Comparison of ENCODE assay signal across 20 cellular contexts in the genomic region with DNA sequence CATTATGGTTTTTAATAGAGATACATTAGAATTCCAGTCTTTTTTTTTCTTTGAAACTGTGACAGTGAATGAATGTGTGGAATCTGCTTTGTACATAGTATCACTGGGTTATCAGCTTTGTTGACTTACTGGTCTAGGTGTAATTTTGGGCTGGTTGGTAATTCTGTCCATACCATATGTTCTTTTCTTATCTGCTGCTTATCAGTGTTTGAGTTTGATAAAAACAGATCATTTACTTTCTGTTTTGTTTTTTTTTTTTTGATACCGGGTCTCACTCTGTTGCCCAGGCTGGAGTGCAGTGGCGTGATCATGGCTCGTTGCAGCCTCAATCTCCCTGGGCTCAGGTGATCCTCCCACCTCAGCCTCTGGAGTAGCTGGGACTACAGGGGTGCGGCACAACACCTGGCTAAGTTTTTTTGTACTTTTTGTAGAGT.
"Had no signal": no experiment of that assay in that cellular context is flagged by ENCODE, and none has a peak within 500 bp of the region (broad histone marks: within the 10 kb centered on the region; RNA-seq: fewer than 3 reads in every experiment).

No MANE protein-coding gene starts in this region.

- H3K27ac Mint-ChIP-seq: activated CD4-positive, alpha-beta memory T cell treated with anti-CD3 and anti-CD28 coated beads, Interleukin-2, amount 10 ng/mL, durations not matched to agents 7 days and 5 days; activated CD4-positive, alpha-beta T cell treated with anti-CD3 and anti-CD28 coated beads, Interleukin-2, amount 10 ng/mL, durations not matched to agents 24 days and 14 days; activated naive CD4-positive, alpha-beta T cell treated with anti-CD3 and anti-CD28 coated beads, Interleukin-2, amount 10 ng/mL, durations not matched to agents 7 days and 5 days; activated T-cell treated with anti-CD3 and anti-CD28 coated beads, Interleukin-2, amount 50 U/mL, for 72 hours; nephron progenitor cell; stimulated activated naive B cell treated with anti-CD40 and anti-IgM and Interleukin-4, amounts not matched to agents 10 μg/mL and 1 μg/mL and 100 μg/mL, for 72 hours had no signal

- ATAC-seq: activated T-cell treated with anti-CD3 and anti-CD28 coated beads, Interleukin-2, amount 50 U/mL, for 72 hours; foreskin keratinocyte; stimulated activated naive B cell treated with anti-CD40 and anti-IgM and Interleukin-4, amounts not matched to agents 10 μg/mL and 1 μg/mL and 100 μg/mL, for 72 hours had no signal

- H3K27me3 Mint-ChIP-seq: type B pancreatic cell had no signal

- H3K4me3 ChIP-seq: left ventricle myocardium inferior, vagina had no signal

- H3K27me3 ChIP-seq: foreskin keratinocyte, vagina had no signal

- H3K4me1 Mint-ChIP-seq: activated CD4-positive, alpha-beta memory T cell treated with anti-CD3 and anti-CD28 coated beads, Interleukin-2, amount 10 ng/mL, durations not matched to agents 7 days and 5 days; activated CD4-positive, alpha-beta T cell treated with anti-CD3 and anti-CD28 coated beads, Interleukin-2, amount 10 ng/mL, durations not matched to agents 24 days and 14 days; activated naive CD4-positive, alpha-beta T cell treated with anti-CD3 and anti-CD28 coated beads, Interleukin-2, amount 10 ng/mL, durations not matched to agents 7 days and 5 days; stimulated activated naive B cell treated with anti-CD40 and anti-IgM and Interleukin-4, amounts not matched to agents 10 μg/mL and 1 μg/mL and 100 μg/mL, for 72 hours had no signal

- H3K36me3 Mint-ChIP-seq: activated naive CD4-positive, alpha-beta T cell treated with anti-CD3 and anti-CD28 coated beads, Interleukin-2, amount 10 ng/mL, durations not matched to agents 7 days and 5 days; stimulated activated naive B cell treated with anti-CD40 and anti-IgM and Interleukin-4, amounts not matched to agents 10 μg/mL and 1 μg/mL and 100 μg/mL, for 72 hours; type B pancreatic cell had no signal

- H3K4me3 Mint-ChIP-seq: activated CD4-positive, alpha-beta memory T cell treated with anti-CD3 and anti-CD28 coated beads, Interleukin-2, amount 10 ng/mL, durations not matched to agents 7 days and 5 days; activated CD4-positive, alpha-beta T cell treated with anti-CD3 and anti-CD28 coated beads, Interleukin-2, amount 10 ng/mL, durations not matched to agents 24 days and 14 days; activated naive CD4-positive, alpha-beta T cell treated with anti-CD3 and anti-CD28 coated beads, Interleukin-2, amount 10 ng/mL, durations not matched to agents 7 days and 5 days; activated T-cell treated with anti-CD3 and anti-CD28 coated beads, Interleukin-2, amount 50 U/mL, for 72 hours; nephron progenitor cell; stimulated activated naive B cell treated with anti-CD40 and anti-IgM and Interleukin-4, amounts not matched to agents 10 μg/mL and 1 μg/mL and 100 μg/mL, for 72 hours; type B pancreatic cell had no signal

- H3K36me3 ChIP-seq: left ventricle myocardium inferior, vagina had no signal

- H3K9me3 Mint-ChIP-seq: activated CD4-positive, alpha-beta memory T cell treated with anti-CD3 and anti-CD28 coated beads, Interleukin-2, amount 10 ng/mL, durations not matched to agents 7 days and 5 days; activated CD4-positive, alpha-beta T cell treated with anti-CD3 and anti-CD28 coated beads, Interleukin-2, amount 10 ng/mL, durations not matched to agents 24 days and 14 days; activated naive CD4-positive, alpha-beta T cell treated with anti-CD3 and anti-CD28 coated beads, Interleukin-2, amount 10 ng/mL, durations not matched to agents 7 days and 5 days; activated T-cell treated with anti-CD3 and anti-CD28 coated beads, Interleukin-2, amount 50 U/mL, for 72 hours; stimulated activated naive B cell treated with anti-CD40 and anti-IgM and Interleukin-4, amounts not matched to agents 10 μg/mL and 1 μg/mL and 100 μg/mL, for 72 hours; type B pancreatic cell had no signal

- H3K27ac ChIP-seq: foreskin keratinocyte, left ventricle myocardium inferior, vagina had no signal

- DNase-seq: activated CD4-positive, alpha-beta memory T cell treated with anti-CD3 and anti-CD28 coated beads, Interleukin-2, amount 10 ng/mL, durations not matched to agents 7 days and 5 days; activated CD4-positive, alpha-beta T cell treated with anti-CD3 and anti-CD28 coated beads, Interleukin-2, amount 10 ng/mL, durations not matched to agents 24 days and 14 days; activated CD4-positive, CD25-positive, alpha-beta regulatory T cell; activated effector memory CD4-positive, alpha-beta T cell treated with anti-CD3 and anti-CD28 coated beads, Interleukin-2, amount 50 U/mL, for 16 hours; activated naive CD4-positive, alpha-beta T cell treated with anti-CD3 and anti-CD28 coated beads, Interleukin-2, amount 10 ng/mL, durations not matched to agents 7 days and 5 days; activated T-cell treated with anti-CD3 and anti-CD28 coated beads, Interleukin-2, amount 50 U/mL, for 72 hours; amygdala; dermis blood vessel endothelial cell; effector CD8-positive, alpha-beta T cell; foreskin keratinocyte; kidney; left ventricle myocardium inferior; mammary epithelial cell; nephron progenitor cell; stimulated activated CD4-positive, alpha-beta T cell treated with anti-CD3 and anti-CD28 coated beads, Interleukin-2, amount 100 ng/mL, for 48 hours; stimulated activated CD8-positive, alpha-beta memory T cell treated with anti-CD3 and anti-CD28 coated beads, Interleukin-4, amount 100 ng/mL, for 48 hours; stimulated activated naive B cell treated with anti-CD40 and anti-IgM and Interleukin-4, amounts not matched to agents 10 μg/mL and 1 μg/mL and 100 μg/mL, for 72 hours; T-helper 9 cell had no signal

- H3K4me1 ChIP-seq: vagina had no signal

- H3K9me3 ChIP-seq: left ventricle myocardium inferior, vagina had no signal
